Comparison of ENCODE assay signal across 10 cellular contexts in genomic region chr3:179046497-179047353, GRCh38. TPM values are rescaled to one million over a fixed set of nuclear protein-coding genes. Genes with fewer than 3 reads are reported as not detected.
DNase-seq lines count a peak whose midpoint lies in the region; ATAC-seq and TF ChIP-seq lines count a peak whose summit lies in the region.
"Had no signal": no experiment of that assay in that cellular context is flagged by ENCODE, and none has a peak within 500 bp of the region (broad histone marks: within the 10 kb centered on the region; RNA-seq: fewer than 3 reads in every experiment).

No MANE protein-coding gene starts in this region.

- H2BK120ac ChIP-seq in neuronal stem cell (ENCODE audit: low read depth, low read length), result no peak overlapping the region

- H3K4me1 ChIP-seq in neuronal stem cell (ENCODE audit: control insufficient read depth in 2 of 2, insufficient read depth in 1 of 2, low read depth in 1 of 2, low read length in 2 of 2) (peaks cover 0 to 2% of the 10 kb centered on the region in 2 donors), esophagus squamous epithelium (no peaks in the 10 kb centered on the region)

- peaks cover 8% of the 10 kb centered on the region for H3K79me1 ChIP-seq in neuronal stem cell (ENCODE audit: low read depth, low read length)

- H3K36me3 Mint-ChIP-seq in HFFc6 (ENCODE audit: low read depth), result peaks cover 57% of the 10 kb centered on the region

- TF ChIP-seq POLR2A in NB4 (IDR thresholded peaks at IDR 0.05; ENCODE audit: extremely low read depth, insufficient read length) (no peak), esophagus squamous epithelium (IDR thresholded peaks at IDR 0.05) (no peak)

- no peak overlapping the region for H3K23ac ChIP-seq in neuronal stem cell (ENCODE audit: low read depth, low read length, poor library complexity)

- peak overlapping the region; percentile 53 for H2BK5ac ChIP-seq in neuronal stem cell (ENCODE audit: low read length)

- H3K27ac ChIP-seq in neuronal stem cell (replicated peaks; ENCODE audit: low read length), result no peak overlapping the region
- no peak overlapping the region for H3K27ac ChIP-seq in esophagus squamous epithelium

- H3K14ac ChIP-seq in neuronal stem cell (ENCODE audit: low read length), result peak overlapping the region; percentile 56

- H3K9me3 Mint-ChIP-seq in HFFc6, result peaks cover 24% of the 10 kb centered on the region

- no peak overlapping the region for H3K4me2 ChIP-seq in neuronal stem cell (ENCODE audit: insufficient read depth, low read length, poor library complexity, severe bottlenecking)

- no peak overlapping the region for H2AK5ac ChIP-seq in neuronal stem cell (ENCODE audit: low read depth, low read length)

- no peaks in the 10 kb centered on the region for H3K36me3 ChIP-seq in neuronal stem cell (replicated peaks in 1 of 2; ENCODE audit: control insufficient read depth in 2 of 2, insufficient read depth in 2 of 2, low read length in 2 of 2)
- no peaks in the 10 kb centered on the region for H3K36me3 ChIP-seq in esophagus squamous epithelium

- peak; percentile 18 for DNase-seq in HFFc6
- DNase-seq in NB4 (ENCODE audit: low read depth), result peak; percentile 79
- DNase-seq in neuronal stem cell (ENCODE audit: low spot score), result no peak
- no peak for DNase-seq in NCI-H1436 treated with DMSO at 0.1 percent for 48 hours (lab: John Stamatoyannopoulos, UW)
- no peak for DNase-seq in esophagus squamous epithelium (lab: John Stamatoyannopoulos, UW)
- DNase-seq in amniotic stem cell (lab: John Stamatoyannopoulos, UW), result no peak
- DNase-seq in NCI-H1930 (lab: John Stamatoyannopoulos, UW), result no peak
- DNase-seq: activated effector memory CD4-positive, alpha-beta T cell treated with anti-CD3 and anti-CD28 coated beads, Interleukin-2, amount 50 U/mL, for 16 hours; left ventricle myocardium superior had no signal

- H3K27me3 ChIP-seq in neuronal stem cell (ENCODE audit: control insufficient read depth in 3 of 3, insufficient read depth in 3 of 3, low read depth in 1 of 3, low read length in 3 of 3) (no peaks in the 10 kb centered on the region), esophagus squamous epithelium (no peaks in the 10 kb centered on the region)

- H3K18ac ChIP-seq in neuronal stem cell (ENCODE audit: low read length), result peak overlapping the region; percentile 64

- peak; percentile 81 for ATAC-seq in GM18868 (IDR thresholded peaks at IDR 0.05; ENCODE audit: unreplicated experiment)

- no peak overlapping the region for H3K4me3 ChIP-seq in NB4 (ENCODE audit: low read depth, low read length)
- H3K4me3 ChIP-seq in neuronal stem cell (ENCODE audit: low read length in 2 of 2), result no peak overlapping the region
- H3K4me3 ChIP-seq in esophagus squamous epithelium, result no peak overlapping the region

- peak; percentile 48 for TF ChIP-seq CTCF in HFFc6 (IDR thresholded peaks at IDR 0.05)
- no peak for TF ChIP-seq CTCF in NB4 (IDR thresholded peaks at IDR 0.05; ENCODE audit: low read depth, low read length)
- peak in 1 of 6 experiments; percentile 16 for TF ChIP-seq CTCF in esophagus squamous epithelium (IDR thresholded peaks at IDR 0.05)

- peak overlapping the region; percentile 35 for H3K27ac Mint-ChIP-seq in HFFc6

- no peak overlapping the region for H4K91ac ChIP-seq in neuronal stem cell (ENCODE audit: low read depth, low read length, poor library complexity)

- no peak overlapping the region for H3K9ac ChIP-seq in neuronal stem cell (ENCODE audit: low read depth, low read length, poor library complexity)

- H3K27me3 Mint-ChIP-seq in HFFc6 (ENCODE audit: insufficient read depth), result no peaks in the 10 kb centered on the region; the same call in none of the 2 replicates

- no peak overlapping the region for H2BK12ac ChIP-seq in neuronal stem cell (ENCODE audit: low read length)

- H2AFZ ChIP-seq in neuronal stem cell (ENCODE audit: low read length), result no peak overlapping the region

- intact Hi-C loops in esophagus squamous epithelium (cut with DNase I), result no loop called here

- H3K4ac ChIP-seq in neuronal stem cell (ENCODE audit: low read length), result no peak overlapping the region

- no peak overlapping the region for H2BK15ac ChIP-seq in neuronal stem cell (ENCODE audit: low read length)

- no CpG with 5 or more reads among the region's 8 CpGs for WGBS in neuronal stem cell (ENCODE audit: extremely low coverage in 2 of 2, insufficient read length in 2 of 2, insufficient replicate concordance in 1 of 2), 2 donors
- WGBS in esophagus squamous epithelium, 2 donors, result 82 to 100% methylated on average over 3 to 6 of the region's 8 CpGs

- H3K9me3 ChIP-seq in neuronal stem cell (replicated peaks in 1 of 2; ENCODE audit: control insufficient read depth in 2 of 2, insufficient read depth in 1 of 2, low read depth in 1 of 2, low read length in 2 of 2) (no peaks in the 10 kb centered on the region), esophagus squamous epithelium (no peaks in the 10 kb centered on the region)

- H3K4me3 Mint-ChIP-seq in HFFc6, result no peak overlapping the region; the same call in 1 of the 2 replicates

- no peak overlapping the region for H4K8ac ChIP-seq in neuronal stem cell (ENCODE audit: low read depth, low read length)

- H3K4me1 Mint-ChIP-seq in HFFc6 (ENCODE audit: low read depth), result peaks cover 54% of the 10 kb centered on the region

RNA-seq across cellular contexts. Expression of gene ZMAT3, which starts 24.9 kb away (rescaled TPM):
- 100 to 1,000 TPM in 1 of 6 experiments, 10 to 100 TPM in 5; 70.6 to 100 (median 83.7) TPM for total RNA-seq in HFFc6 (2021; fragmentation: NEBNext Ultra II Directional; extraction: Animal tissue kit (Norgen Biotek cat#: 25700))
- polyA plus RNA-seq in neuronal stem cell (2013, experiment 1 of 2), result 17.1 TPM
- 17.8 TPM for polyA plus RNA-seq in neuronal stem cell (2013, experiment 2 of 2)
- total RNA-seq in esophagus squamous epithelium, result 1 to 10 TPM; 5.3 to 9.2 (median 6.8) TPM

Comparison
In these comparisons a context has a peak if more than half of its experiments do, and no peak if none do; other contexts are left out.
1. DNase-seq: peak in HFFc6 (single experiment) and NB4 (single experiment); none in neuronal stem cell (single experiment), NCI-H1436 treated with DMSO at 0.1 percent for 48 hours (single experiment), esophagus squamous epithelium (single experiment), amniotic stem cell (single experiment) and NCI-H1930 (0 of 2).
2. RNA of gene ZMAT3, which starts 24.9 kb away (total RNA-seq): 70.6 to 100 TPM in HFFc6; 5.3 to 9.2 TPM in esophagus squamous epithelium; every median in the first group is over 4 times any median in the second.